In the genomic region with DNA sequence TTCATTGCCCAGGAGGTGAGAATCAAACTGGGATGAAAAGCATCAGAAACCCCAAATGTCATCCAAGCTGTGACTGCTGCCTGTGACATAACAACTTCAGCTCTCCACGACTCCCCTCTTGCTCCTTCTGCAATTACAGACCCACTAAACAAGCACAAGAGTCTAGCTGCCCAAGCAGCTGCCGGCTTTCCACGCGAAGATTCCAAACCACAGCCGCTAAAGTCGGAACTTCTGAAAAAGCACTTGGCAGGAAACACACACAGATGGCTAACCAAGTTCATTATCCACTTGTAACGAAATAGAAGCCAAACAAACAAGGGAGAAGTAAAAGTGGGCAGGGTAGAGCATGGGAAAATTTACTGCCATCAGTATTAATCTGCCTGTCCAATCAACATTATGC, we compare ENCODE assay signal across 23 cellular contexts.
DNase-seq lines count a peak whose midpoint lies in the region; ATAC-seq and TF ChIP-seq lines count a peak whose summit lies in the region.
"Had no signal": no experiment of that assay in that cellular context is flagged by ENCODE, and none has a peak within 500 bp of the region (broad histone marks: within the 10 kb centered on the region; RNA-seq: fewer than 3 reads in every experiment).

No MANE protein-coding gene starts in this region.

- H3K4me3 ChIP-seq in heart right ventricle (no peak overlapping the region), right atrium auricular region (no peak overlapping the region), lower lobe of right lung (no peak overlapping the region)
- H3K4me3 ChIP-seq: cardiac muscle cell, prostate gland, spleen, uterus had no signal

- 40 to 44% methylated on average over 7 of the region's 7 CpGs for WGBS in heart right ventricle, 2 donors

- H3K4me1 ChIP-seq in heart right ventricle (peaks cover 0 to 4% (median 0%) of the 10 kb centered on the region in 9 donors), right atrium auricular region (no peaks in the 10 kb centered on the region), lower lobe of right lung (no peaks in the 10 kb centered on the region)
- H3K4me1 ChIP-seq: foreskin keratinocyte, prostate gland, spleen, uterus had no signal

- TF ChIP-seq CTCF in heart right ventricle (IDR thresholded peaks at IDR 0.05) (no peak), right atrium auricular region (IDR thresholded peaks at IDR 0.05) (no peak), lower lobe of right lung (IDR thresholded peaks at IDR 0.05) (no peak)

- peaks cover 0 to 31% (median 0%) of the 10 kb centered on the region in 7 donors for H3K27me3 ChIP-seq in heart right ventricle
- no peaks in the 10 kb centered on the region for H3K27me3 ChIP-seq in right atrium auricular region
- H3K27me3 ChIP-seq in lower lobe of right lung (ENCODE audit: low read depth), result no peaks in the 10 kb centered on the region
- H3K27me3 ChIP-seq: cardiac muscle cell, foreskin keratinocyte, uterus had no signal

- ATAC-seq in heart right ventricle (peak in 6 of 8 donors; percentile 52 to 83 (median 72)), HG03460 (IDR thresholded peaks at IDR 0.05; ENCODE audit: unreplicated experiment) (no peak), lower lobe of right lung (no peak)

- POLR2A ChIA-PET in activated CD4-positive, alpha-beta memory T cell treated with anti-CD3 and anti-CD28 coated beads for 36 hours (lab: Charles Lee), result no interaction called here

- no peaks in the 10 kb centered on the region for H3K9me3 Mint-ChIP-seq in activated CD4-positive, alpha-beta memory T cell treated with anti-CD3 and anti-CD28 coated beads for 36 hours
- H3K9me3 Mint-ChIP-seq: activated CD4-positive, alpha-beta T cell treated with anti-CD3 and anti-CD28 coated beads, Interleukin-2, amount 10 ng/mL, durations not matched to agents 24 days and 14 days; CD4-positive, alpha-beta memory T cell; mesothelial cell of epicardium; neural crest cell had no signal

- no peaks in the 10 kb centered on the region for H3K36me3 Mint-ChIP-seq in activated CD4-positive, alpha-beta memory T cell treated with anti-CD3 and anti-CD28 coated beads for 36 hours
- H3K36me3 Mint-ChIP-seq: CD4-positive, alpha-beta memory T cell; mesothelial cell of epicardium had no signal

- H3K4me1 Mint-ChIP-seq in activated CD4-positive, alpha-beta memory T cell treated with anti-CD3 and anti-CD28 coated beads for 36 hours (ENCODE audit: low read depth), result no peaks in the 10 kb centered on the region
- H3K4me1 Mint-ChIP-seq: activated CD4-positive, alpha-beta T cell treated with anti-CD3 and anti-CD28 coated beads, Interleukin-2, amount 10 ng/mL, durations not matched to agents 24 days and 14 days; CD4-positive, alpha-beta memory T cell; mesothelial cell of epicardium; neural crest cell had no signal

- intact Hi-C loops in heart right ventricle (cut with DNase I) (no loop called here), lower lobe of right lung (cut with DNase I) (no loop called here)
- intact Hi-C loops in activated CD4-positive, alpha-beta memory T cell treated with anti-CD3 and anti-CD28 coated beads for 36 hours (cut with micrococcal nuclease), result no loop called here

- peak overlapping the region in 1 of 10 donors; percentile 4 for H3K27ac ChIP-seq in heart right ventricle
- no peak overlapping the region for H3K27ac ChIP-seq in right atrium auricular region
- H3K27ac ChIP-seq in lower lobe of right lung, result no peak overlapping the region
- H3K27ac ChIP-seq: cardiac muscle cell, epithelial cell of prostate, foreskin keratinocyte, prostate gland, spleen, uterus had no signal

- H3K9me3 ChIP-seq in heart right ventricle (no peaks in the 10 kb centered on the region), right atrium auricular region (no peaks in the 10 kb centered on the region), lower lobe of right lung (no peaks in the 10 kb centered on the region)
- H3K9me3 ChIP-seq: prostate gland, spleen, uterus had no signal

- CTCF ChIA-PET in activated CD4-positive, alpha-beta memory T cell treated with anti-CD3 and anti-CD28 coated beads for 36 hours (lab: Charles Lee), result interaction anchor here (1.1 kb wide), 1 partner anchor 9 kb away, joined by 3 read pairs; no protein-coding TSS in a partner anchor

- no peaks in the 10 kb centered on the region for H3K36me3 ChIP-seq in heart right ventricle
- no peaks in the 10 kb centered on the region for H3K36me3 ChIP-seq in right atrium auricular region
- no peaks in the 10 kb centered on the region for H3K36me3 ChIP-seq in lower lobe of right lung
- H3K36me3 ChIP-seq: cardiac muscle cell, prostate gland, spleen, uterus had no signal

- H3K27ac Mint-ChIP-seq in activated CD4-positive, alpha-beta memory T cell treated with anti-CD3 and anti-CD28 coated beads for 36 hours, result no peak overlapping the region
- H3K27ac Mint-ChIP-seq: activated CD4-positive, alpha-beta T cell treated with anti-CD3 and anti-CD28 coated beads, Interleukin-2, amount 10 ng/mL, durations not matched to agents 24 days and 14 days; CD4-positive, alpha-beta memory T cell; mesothelial cell of epicardium had no signal

- H3K4me3 Mint-ChIP-seq in activated CD4-positive, alpha-beta memory T cell treated with anti-CD3 and anti-CD28 coated beads for 36 hours, result no peak overlapping the region
- H3K4me3 Mint-ChIP-seq: activated CD4-positive, alpha-beta T cell treated with anti-CD3 and anti-CD28 coated beads, Interleukin-2, amount 10 ng/mL, durations not matched to agents 24 days and 14 days; CD4-positive, alpha-beta memory T cell; mesothelial cell of epicardium; neural crest cell had no signal

- DNase-seq in heart right ventricle (peak in 1 of 2 donors; percentile 37), right atrium auricular region (ENCODE audit: low spot score) (no peak), NCI-H2171 treated with DMSO at 0.1 percent for 48 hours (lab: John Stamatoyannopoulos, UW) (peak; percentile 86), fibroblast of peridontal ligament (ENCODE audit: extremely low read depth) (peak; percentile 5), occipital lobe (lab: John Stamatoyannopoulos, UW) (no peak), lower lobe of right lung (no peak)
- no peak for DNase-seq in activated CD4-positive, alpha-beta memory T cell treated with anti-CD3 and anti-CD28 coated beads for 36 hours
- DNase-seq: ACHN; activated CD4-positive, alpha-beta T cell treated with anti-CD3 and anti-CD28 coated beads, Interleukin-2, amount 10 ng/mL, durations not matched to agents 24 days and 14 days; activated CD8-positive, alpha-beta memory T cell treated with anti-CD3 and anti-CD28 coated beads, Interleukin-2, amount 50 U/mL, for 4 hours; activated effector memory CD4-positive, alpha-beta T cell treated with Interleukin-2 at 50 U/mL for 16 hours; CD4-positive, alpha-beta memory T cell; foreskin keratinocyte; kidney glomerular epithelial cell; spleen; T-helper 1 cell had no signal

- peaks cover 23% of the 10 kb centered on the region for H3K27me3 Mint-ChIP-seq in activated CD4-positive, alpha-beta memory T cell treated with anti-CD3 and anti-CD28 coated beads for 36 hours

Comparison
In these comparisons a context has a peak if more than half of its experiments do, and no peak if none do; other contexts are left out.
1. ATAC-seq: peak in heart right ventricle (6 of 8); none in HG03460 (single experiment) and lower lobe of right lung (0 of 2).
2. DNase-seq: peak in NCI-H2171 treated with DMSO at 0.1 percent for 48 hours (single experiment) and fibroblast of peridontal ligament (single experiment); none in right atrium auricular region (single experiment), occipital lobe (single experiment), lower lobe of right lung (single experiment) and activated CD4-positive, alpha-beta memory T cell treated with anti-CD3 and anti-CD28 coated beads for 36 hours (single experiment).